23 cellular contexts compared by ENCODE assay signal in the genomic region with DNA sequence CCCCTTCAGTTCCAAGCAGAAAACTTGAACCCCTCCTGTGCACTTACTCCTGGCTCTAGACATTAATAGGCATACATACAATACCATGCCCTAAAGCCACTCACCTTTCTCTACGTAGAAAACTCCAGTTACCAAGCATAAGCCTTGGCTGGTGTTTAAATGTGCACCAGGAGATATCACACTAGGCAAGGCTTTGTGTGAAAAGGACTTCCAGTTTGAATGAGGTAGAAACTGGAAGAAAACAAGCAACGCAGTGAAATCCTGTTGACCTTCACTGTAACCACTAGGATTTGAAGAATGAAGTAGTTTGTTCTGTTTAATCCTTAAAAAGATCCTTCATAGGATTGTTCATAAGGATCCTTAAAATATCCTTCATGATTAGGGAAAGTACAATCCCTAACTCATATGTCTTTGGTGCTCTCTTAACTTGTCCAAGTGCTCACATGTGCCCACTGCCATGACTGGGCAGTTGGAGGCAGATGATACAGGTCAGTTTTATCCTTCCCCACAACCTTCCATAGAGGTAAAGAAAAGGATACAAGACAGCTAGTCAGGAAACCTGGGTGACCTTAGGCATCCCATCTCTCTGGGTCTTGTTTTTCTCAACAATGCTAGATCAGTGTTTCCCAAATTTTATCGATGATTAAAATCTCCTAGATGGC. TPM values are rescaled to one million over a fixed set of nuclear protein-coding genes. Genes with fewer than 3 reads are reported as not detected.
DNase-seq lines count a peak whose midpoint lies in the region; ATAC-seq and TF ChIP-seq lines count a peak whose summit lies in the region.
"Had no signal": no experiment of that assay in that cellular context is flagged by ENCODE, and none has a peak within 500 bp of the region (broad histone marks: within the 10 kb centered on the region; RNA-seq: fewer than 3 reads in every experiment).

No MANE protein-coding gene starts in this region.

- H3K27ac ChIP-seq in C4-2B (peak overlapping the region; percentile 75; the same call in 1 of the 2 replicates), hepatocyte (peak overlapping the region; percentile 69)
- H3K27ac ChIP-seq: BLaER1, HL-60 had no signal

- no peaks in the 10 kb centered on the region for H3K9me3 ChIP-seq in hepatocyte (ENCODE audit: low read depth)
- H3K9me3 ChIP-seq: BLaER1 had no signal

- no peak overlapping the region for H3K27ac Mint-ChIP-seq in stimulated activated naive CD8-positive, alpha-beta T cell treated with anti-CD3 and anti-CD28 coated beads, Interleukin-15, amount 100 ng/mL, for 72 hours
- H3K27ac Mint-ChIP-seq: CD4-positive, CD25-positive, alpha-beta regulatory T cell; CD8-positive, alpha-beta memory T cell; GM23338 had no signal

- WGBS in hepatocyte (ENCODE audit: low lambda C conversion rate, missing lambda C conversion rate) = 62% methylated on average over 3 of the region's 3 CpGs

- H3K4me2 ChIP-seq in hepatocyte = peak overlapping the region; percentile 57
- H3K4me2 ChIP-seq: BLaER1, GM23338 had no signal

- H3K4me3 Mint-ChIP-seq in stimulated activated naive CD8-positive, alpha-beta T cell treated with anti-CD3 and anti-CD28 coated beads, Interleukin-15, amount 100 ng/mL, for 72 hours = no peak overlapping the region
- H3K4me3 Mint-ChIP-seq: CD4-positive, CD25-positive, alpha-beta regulatory T cell; CD8-positive, alpha-beta memory T cell; GM23338 had no signal

- H3K79me2 ChIP-seq in hepatocyte = no peaks in the 10 kb centered on the region

- peaks cover 65% of the 10 kb centered on the region for H3K27me3 Mint-ChIP-seq in stimulated activated naive CD8-positive, alpha-beta T cell treated with anti-CD3 and anti-CD28 coated beads, Interleukin-15, amount 100 ng/mL, for 72 hours

- no peaks in the 10 kb centered on the region for H3K36me3 ChIP-seq in hepatocyte (replicated peaks; ENCODE audit: insufficient read depth, low read depth)
- H3K36me3 ChIP-seq: BLaER1 had no signal

- DNase-seq in SK-MEL-5 (ENCODE audit: low read depth, low spot score) (peak; percentile 42), hepatocyte (ENCODE audit: low spot score) (no peak), sciatic nerve (ENCODE audit: low spot score) (no peak)
- no peak for DNase-seq in stimulated activated naive CD8-positive, alpha-beta T cell treated with anti-CD3 and anti-CD28 coated beads, Interleukin-15, amount 100 ng/mL, for 72 hours
- DNase-seq in stimulated activated CD4-positive, alpha-beta T cell treated with anti-CD3 and anti-CD28 coated beads, Interleukin-2, amount 100 ng/mL, for 24 hours = no peak
- DNase-seq: CD4-positive, CD25-positive, alpha-beta regulatory T cell; CD8-positive, alpha-beta memory T cell; COR-L47; DMS153; DMS79; GDM1; HCEC 1CT; IMR-90 had no signal

- ATAC-seq in sciatic nerve = no peak
- ATAC-seq in stimulated activated naive CD8-positive, alpha-beta T cell treated with anti-CD3 and anti-CD28 coated beads, Interleukin-15, amount 100 ng/mL, for 72 hours = no peak
- no peak for ATAC-seq in HG02884 (IDR thresholded peaks at IDR 0.05; ENCODE audit: unreplicated experiment)
- ATAC-seq: GM23338, K562 had no signal

- no peaks in the 10 kb centered on the region for H3K9me2 ChIP-seq in hepatocyte (replicated peaks; ENCODE audit: insufficient read depth)

- in situ Hi-C loops in SK-MEL-5 (cut with HindIII; ENCODE audit: low pct_unique_long_range_greater_than_20kb, low sequenced_read_pairs) = no loop called here

- intact Hi-C loops in sciatic nerve (cut with DNase I) = no loop called here

- no peak overlapping the region for H3K4me3 ChIP-seq in hepatocyte
- H3K4me3 ChIP-seq: BLaER1, GM23338, K562 had no signal

- H2AFZ ChIP-seq in hepatocyte = no peak overlapping the region
- H2AFZ ChIP-seq: GM23338 had no signal

- H3K9me3 Mint-ChIP-seq in stimulated activated naive CD8-positive, alpha-beta T cell treated with anti-CD3 and anti-CD28 coated beads, Interleukin-15, amount 100 ng/mL, for 72 hours = peaks cover 0 to 4% of the 10 kb centered on the region in 2 donors
- H3K9me3 Mint-ChIP-seq: GM23338 had no signal

- no peaks in the 10 kb centered on the region for H4K20me1 ChIP-seq in hepatocyte (ENCODE audit: insufficient read depth, poor library complexity, severe bottlenecking)
- H4K20me1 ChIP-seq: BLaER1 had no signal

- no peaks in the 10 kb centered on the region for H3K4me1 Mint-ChIP-seq in stimulated activated naive CD8-positive, alpha-beta T cell treated with anti-CD3 and anti-CD28 coated beads, Interleukin-15, amount 100 ng/mL, for 72 hours
- H3K4me1 Mint-ChIP-seq: CD4-positive, CD25-positive, alpha-beta regulatory T cell; CD8-positive, alpha-beta memory T cell had no signal

- TF ChIP-seq CTCF in C4-2B (conservative IDR thresholded peaks at IDR 0.05) (no peak), hepatocyte (IDR thresholded peaks at IDR 0.05; ENCODE audit: poor library complexity) (no peak)

- peaks cover 20% of the 10 kb centered on the region for H3K4me1 ChIP-seq in hepatocyte (ENCODE audit: insufficient read depth)
- H3K4me1 ChIP-seq: BLaER1 had no signal

- H3K27me3 ChIP-seq in hepatocyte = no peaks in the 10 kb centered on the region
- H3K27me3 ChIP-seq: BLaER1 had no signal

RNA-seq across cellular contexts. Expression of a gene that starts 9.2 kb away (rescaled TPM):
- 0.26 TPM in 1 of 2 replicates, not detected in the other for total RNA-seq in SK-MEL-5 (2014; rRNA removed; shearing (Covaris generic))
- polyA plus RNA-seq in SK-MEL-5 (2015; cell fraction: cytosol; rRNA removed) = 0.15 and 0.60 TPM in 2 replicates
- polyA plus RNA-seq in SK-MEL-5 (2015; cell fraction: nucleus; rRNA removed) = not detected in 2 replicates
- 25.7 and 25.9 TPM in 2 replicates for total RNA-seq in hepatocyte
- polyA plus RNA-seq in hepatocyte = 14.2 and 33.0 TPM in 2 replicates
- total RNA-seq in sciatic nerve = not detected
- total RNA-seq: A673; CD4-positive, CD25-positive, alpha-beta regulatory T cell; CD8-positive, alpha-beta memory T cell; Daoy; GM23338; HT1080; IMR-90; K562 had no signal
- polyA plus RNA-seq: AG04450; CD4-positive, CD25-positive, alpha-beta regulatory T cell; CD8-positive, alpha-beta memory T cell; GM23338; IMR-90; K562 had no signal

Comparison
In these comparisons a context has a peak if more than half of its experiments do, and no peak if none do; other contexts are left out.
1. RNA of a gene that starts 9.2 kb away (total RNA-seq): 25.7 to 25.9 TPM in hepatocyte; 0.26 TPM in SK-MEL-5 and not detected in sciatic nerve (single experiment); every median in the first group is over 10 times any median in the second.